13 cellular contexts compared by ENCODE assay signal in the genomic region with DNA sequence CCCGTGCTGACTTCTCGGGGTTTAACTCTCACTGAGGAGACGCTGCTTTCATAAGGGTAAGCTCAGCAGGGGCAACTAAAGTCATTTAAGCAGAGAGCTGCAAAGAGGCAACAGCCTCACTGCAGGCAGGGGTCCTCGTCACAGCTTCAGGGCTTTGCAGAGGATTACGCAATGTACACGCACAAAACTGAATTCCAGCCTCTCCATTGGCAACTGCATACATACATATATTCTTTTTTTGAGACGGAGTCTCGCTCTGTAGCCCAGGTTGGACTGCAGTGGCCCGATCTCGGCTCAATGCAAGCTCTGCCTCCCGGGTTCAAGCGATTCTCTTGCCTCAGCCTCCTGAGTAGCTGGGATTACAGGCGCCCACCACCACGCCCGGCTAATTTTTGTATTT. TPM values are rescaled to one million over a fixed set of nuclear protein-coding genes. Genes with fewer than 3 reads are reported as not detected.
DNase-seq lines count a peak whose midpoint lies in the region; ATAC-seq, FAIRE-seq and TF ChIP-seq lines count a peak whose summit lies in the region.
"Had no signal": no experiment of that assay in that cellular context is flagged by ENCODE, and none has a peak within 500 bp of the region (broad histone marks: within the 10 kb centered on the region; RNA-seq: fewer than 3 reads in every experiment).

No MANE protein-coding gene starts in this region.

- H3K18ac ChIP-seq in trophoblast cell (ENCODE audit: low read length) = no peak overlapping the region

- no peak overlapping the region for H4K12ac ChIP-seq in trophoblast cell (ENCODE audit: low read depth, low read length)

- H4K91ac ChIP-seq in trophoblast cell (ENCODE audit: low read depth, low read length) = no peak overlapping the region

- in situ Hi-C loops in K562 (cut with MboI) = no loop called here

- 0 out of 4 replicates have a peak overlapping the region, but pooled peaks of 1 of the 2 experiments have one; percentile 3 for H3K9ac ChIP-seq in K562 (ENCODE audit: insufficient read depth in 1 of 2, low read depth in 2 of 2, low read length in 2 of 2)
- no peak overlapping the region for H3K9ac ChIP-seq in trophoblast cell (ENCODE audit: low read length)

- H3K4me3 Mint-ChIP-seq in activated CD8-positive, alpha-beta T cell treated with anti-CD3 and anti-CD28 coated beads for 36 hours = no peak overlapping the region
- no peak overlapping the region for H3K4me3 Mint-ChIP-seq in activated CD8-positive, alpha-beta T cell treated with anti-CD3 and anti-CD28 coated beads, Interleukin-2, amount 10 ng/mL, durations not matched to agents 7 days and 5 days
- H3K4me3 Mint-ChIP-seq: stimulated activated memory B cell treated with anti-CD40 and anti-IgM and Interleukin-4, amounts not matched to agents 10 μg/mL and 1 μg/mL and 100 μg/mL, for 72 hours had no signal

- no peak overlapping the region for H2AK5ac ChIP-seq in trophoblast cell (ENCODE audit: low read length)

- H2AFZ ChIP-seq in K562 (ENCODE audit: low read depth, low read length) = no peak overlapping the region
- no peak overlapping the region for H2AFZ ChIP-seq in trophoblast cell (ENCODE audit: insufficient read depth, low read length, poor library complexity)

- H2BK120ac ChIP-seq in trophoblast cell (ENCODE audit: insufficient read depth, low read length, poor library complexity) = no peak overlapping the region

- no peak overlapping the region for H2BK5ac ChIP-seq in trophoblast cell (ENCODE audit: low read depth, low read length, poor library complexity)

- no peaks in the 10 kb centered on the region for H3K9me1 ChIP-seq in K562 (ENCODE audit: control insufficient read depth, insufficient read depth, low read length)

- H3K79me2 ChIP-seq in K562 (ENCODE audit: control insufficient read depth, insufficient read depth, low read length) (peaks cover 81% of the 10 kb centered on the region), trophoblast cell (ENCODE audit: control insufficient read depth, insufficient read depth, low read length, poor library complexity) (peaks cover 12% of the 10 kb centered on the region)

- ATAC-seq in activated CD8-positive, alpha-beta T cell treated with anti-CD3 and anti-CD28 coated beads for 36 hours = no peak
- ATAC-seq in activated CD8-positive, alpha-beta T cell treated with anti-CD3 and anti-CD28 coated beads, Interleukin-2, amount 10 ng/mL, durations not matched to agents 7 days and 5 days = no peak
- ATAC-seq in K562 = no peak
- ATAC-seq: activated naive CD8-positive, alpha-beta T cell treated with anti-CD3 and anti-CD28 coated beads, Interleukin-2, amount 50 U/mL, for 24 hours; stimulated activated memory B cell treated with anti-CD40 and anti-IgM and Interleukin-4, amounts not matched to agents 10 μg/mL and 1 μg/mL and 100 μg/mL, for 72 hours had no signal

- no peaks in the 10 kb centered on the region for H3K9me3 Mint-ChIP-seq in activated CD8-positive, alpha-beta T cell treated with anti-CD3 and anti-CD28 coated beads for 36 hours
- H3K9me3 Mint-ChIP-seq in activated CD8-positive, alpha-beta T cell treated with anti-CD3 and anti-CD28 coated beads, Interleukin-2, amount 10 ng/mL, durations not matched to agents 7 days and 5 days (ENCODE audit: insufficient read depth) = no peaks in the 10 kb centered on the region
- H3K9me3 Mint-ChIP-seq: activated naive CD8-positive, alpha-beta T cell treated with anti-CD3 and anti-CD28 coated beads, Interleukin-2, amount 50 U/mL, for 24 hours; stimulated activated memory B cell treated with anti-CD40 and anti-IgM and Interleukin-4, amounts not matched to agents 10 μg/mL and 1 μg/mL and 100 μg/mL, for 72 hours had no signal

- CTCF ChIA-PET in activated CD8-positive, alpha-beta T cell treated with anti-CD3 and anti-CD28 coated beads for 36 hours (lab: Charles Lee) = interaction anchor here (1.0 to 1.3 kb wide), 3 partner anchors 9 to 87 kb away, joined by 3 to 6 read pairs (median 6); a partner anchor contains a TSS
- CTCF ChIA-PET in activated CD8-positive, alpha-beta T cell treated with anti-CD3 and anti-CD28 coated beads, Interleukin-2, amount 10 ng/mL, durations not matched to agents 7 days and 5 days (lab: Charles Lee) = interaction anchor here (0.8 to 2.1 kb wide), 3 partner anchors 9 to 21 kb away, joined by 3 to 20 read pairs (median 3); no protein-coding TSS in a partner anchor
- CTCF ChIA-PET in K562 (lab: Yijun Ruan, JAX; ENCODE audit: low intra/inter-chr PET ratio) = no interaction called here

- H3K36me3 Mint-ChIP-seq in activated CD8-positive, alpha-beta T cell treated with anti-CD3 and anti-CD28 coated beads for 36 hours (ENCODE audit: low read depth) = peaks cover 18% of the 10 kb centered on the region
- peaks cover 20% of the 10 kb centered on the region for H3K36me3 Mint-ChIP-seq in activated CD8-positive, alpha-beta T cell treated with anti-CD3 and anti-CD28 coated beads, Interleukin-2, amount 10 ng/mL, durations not matched to agents 7 days and 5 days (ENCODE audit: low read depth)

- H3K9me3 ChIP-seq in K562 (replicated peaks; ENCODE audit: control insufficient read depth, insufficient read depth, low read depth, low read length) (no peaks in the 10 kb centered on the region), trophoblast cell (ENCODE audit: insufficient read depth, low read depth, low read length) (no peaks in the 10 kb centered on the region)

- H3K23ac ChIP-seq in trophoblast cell (ENCODE audit: low read length) = no peak overlapping the region

- H3K27ac Mint-ChIP-seq in activated CD8-positive, alpha-beta T cell treated with anti-CD3 and anti-CD28 coated beads for 36 hours = peak overlapping the region; percentile 20
- H3K27ac Mint-ChIP-seq in activated CD8-positive, alpha-beta T cell treated with anti-CD3 and anti-CD28 coated beads, Interleukin-2, amount 10 ng/mL, durations not matched to agents 7 days and 5 days = no peak overlapping the region
- H3K27ac Mint-ChIP-seq: activated naive CD8-positive, alpha-beta T cell treated with anti-CD3 and anti-CD28 coated beads, Interleukin-2, amount 50 U/mL, for 24 hours had no signal

- H3K27ac ChIP-seq in K562 (ENCODE audit: extremely low read depth, low read depth, low read length) (no peak overlapping the region), trophoblast cell (ENCODE audit: low read depth, low read length) (no peak overlapping the region)

- H3K79me1 ChIP-seq in trophoblast cell (ENCODE audit: low read length) = peaks cover 12% of the 10 kb centered on the region

- no peaks in the 10 kb centered on the region for H3K27me3 Mint-ChIP-seq in activated CD8-positive, alpha-beta T cell treated with anti-CD3 and anti-CD28 coated beads for 36 hours
- H3K27me3 Mint-ChIP-seq in activated CD8-positive, alpha-beta T cell treated with anti-CD3 and anti-CD28 coated beads, Interleukin-2, amount 10 ng/mL, durations not matched to agents 7 days and 5 days (ENCODE audit: low read depth) = no peaks in the 10 kb centered on the region
- H3K27me3 Mint-ChIP-seq: activated naive CD8-positive, alpha-beta T cell treated with anti-CD3 and anti-CD28 coated beads, Interleukin-2, amount 50 U/mL, for 24 hours; CD4-positive, CD25-positive, alpha-beta regulatory T cell; stimulated activated memory B cell treated with anti-CD40 and anti-IgM and Interleukin-4, amounts not matched to agents 10 μg/mL and 1 μg/mL and 100 μg/mL, for 72 hours had no signal

- intact Hi-C loops in activated CD8-positive, alpha-beta T cell treated with anti-CD3 and anti-CD28 coated beads for 36 hours (cut with micrococcal nuclease) = no loop called here
- intact Hi-C loops in K562 (cut with micrococcal nuclease) = no loop called here

- H3K36me3 ChIP-seq in K562 (ENCODE audit: control insufficient read depth, insufficient read depth, low read length) (peaks cover 9% of the 10 kb centered on the region; the same call in 1 of the 3 replicates), trophoblast cell (ENCODE audit: control insufficient read depth in 1 of 2, insufficient read depth in 2 of 2, low read length in 2 of 2) (peaks cover 0 to under 1% of the 10 kb centered on the region in 2 experiments)

- no peak overlapping the region for H2BK12ac ChIP-seq in trophoblast cell (ENCODE audit: low read length)

- H4K8ac ChIP-seq in trophoblast cell (ENCODE audit: low read depth, low read length) = no peak overlapping the region

- TF ChIP-seq POLR2A in K562 (conservative IDR thresholded peaks at IDR 0.05) = no peak

- H3K4me3 ChIP-seq in K562 (no peak overlapping the region), trophoblast cell (ENCODE audit: low read depth, low read length) (no peak overlapping the region)

- TF ChIP-seq EP300 in K562 (IDR thresholded peaks at IDR 0.05; ENCODE audit: low read length) = no peak

- 84% methylated on average over 15 of the region's 15 CpGs for WGBS in K562 (ENCODE audit: insufficient coverage, low coverage, missing lambda C conversion rate)
- no CpG with 5 or more reads among the region's 15 CpGs for WGBS in trophoblast cell (ENCODE audit: extremely low coverage, insufficient coverage, insufficient read length)

- no peaks in the 10 kb centered on the region for H4K20me1 ChIP-seq in K562 (replicated peaks; ENCODE audit: control insufficient read depth, insufficient read depth, low read length)

- H3K27me3 ChIP-seq in K562 (ENCODE audit: control insufficient read depth in 2 of 2, insufficient read depth in 2 of 2, low read length in 2 of 2) = no peaks in the 10 kb centered on the region
- no peaks in the 10 kb centered on the region for H3K27me3 ChIP-seq in trophoblast cell (ENCODE audit: insufficient read depth, low read length)

- DNase-seq in activated CD8-positive, alpha-beta T cell treated with anti-CD3 and anti-CD28 coated beads for 36 hours = no peak
- DNase-seq in activated CD8-positive, alpha-beta T cell treated with anti-CD3 and anti-CD28 coated beads, Interleukin-2, amount 10 ng/mL, durations not matched to agents 7 days and 5 days = no peak
- DNase-seq in Kasumi-1 (lab: John Stamatoyannopoulos, UW) (peak; percentile 54 to 56), K562 (ENCODE audit: extremely low read depth in 1 of 4, low spot score in 3 of 4) (peak in 1 of 4 experiments; percentile 28), trophoblast cell (peak; percentile 70 to 83), NCI-H748 treated with DMSO at 0.1 percent for 48 hours (lab: John Stamatoyannopoulos, UW) (no peak), GF-D8 (lab: John Stamatoyannopoulos, UW) (no peak), GM19240 (ENCODE audit: insufficient read length, low spot score) (no peak)
- DNase-seq: activated naive CD8-positive, alpha-beta T cell treated with anti-CD3 and anti-CD28 coated beads, Interleukin-2, amount 50 U/mL, for 24 hours; CD4-positive, CD25-positive, alpha-beta regulatory T cell; NCI-H146; stimulated activated CD4-positive, alpha-beta T cell treated with anti-CD3 and anti-CD28 coated beads, Interleukin-15, amount 100 ng/mL, for 24 hours had no signal

- FAIRE-seq in K562 (lab: Jason Lieb, UNC) = no peak

- POLR2A ChIA-PET in activated CD8-positive, alpha-beta T cell treated with anti-CD3 and anti-CD28 coated beads for 36 hours (lab: Charles Lee) = interaction anchor here (1.4 to 1.5 kb wide), 2 partner anchors 34 to 70 kb away, joined by 3 to 7 read pairs; a partner anchor contains a TSS
- POLR2A ChIA-PET in activated CD8-positive, alpha-beta T cell treated with anti-CD3 and anti-CD28 coated beads, Interleukin-2, amount 10 ng/mL, durations not matched to agents 7 days and 5 days (lab: Charles Lee) = interaction anchor here (1.1 to 1.4 kb wide), 2 partner anchors 17 to 103 kb away, joined by 3 read pairs; no protein-coding TSS in a partner anchor
- POLR2A ChIA-PET in K562 (lab: Yijun Ruan, JAX) = interaction anchor here (0.6 to 1.6 kb wide), 6 partner anchors 8 to 484 kb away, joined by 3 read pairs; no protein-coding TSS in a partner anchor

- no peak for TF ChIP-seq CTCF in activated CD8-positive, alpha-beta T cell treated with anti-CD3 and anti-CD28 coated beads for 36 hours (IDR thresholded peaks at IDR 0.05)
- no peak for TF ChIP-seq CTCF in K562 (IDR thresholded peaks at IDR 0.05 in 2 of 3, conservative IDR thresholded peaks at IDR 0.05 in 1 of 3; ENCODE audit: insufficient read depth in 2 of 3, low read depth in 1 of 3, low read length in 3 of 3)

- no peak overlapping the region for H3K4ac ChIP-seq in trophoblast cell (ENCODE audit: low read depth, low read length)

- H3K4me1 ChIP-seq in K562 (replicated peaks in 1 of 2; ENCODE audit: control insufficient read depth in 2 of 2, insufficient read depth in 2 of 2, low read length in 2 of 2) (peaks cover 7 to 44% of the 10 kb centered on the region in 2 experiments; a peak in 4 of 5 replicates), trophoblast cell (ENCODE audit: control insufficient read depth in 1 of 2, insufficient read depth in 2 of 2, low read length in 2 of 2) (peaks cover 12 to 29% of the 10 kb centered on the region in 2 experiments)

- H3K4me1 Mint-ChIP-seq in activated CD8-positive, alpha-beta T cell treated with anti-CD3 and anti-CD28 coated beads for 36 hours (ENCODE audit: low read depth) = peaks cover 29% of the 10 kb centered on the region
- H3K4me1 Mint-ChIP-seq in activated CD8-positive, alpha-beta T cell treated with anti-CD3 and anti-CD28 coated beads, Interleukin-2, amount 10 ng/mL, durations not matched to agents 7 days and 5 days (ENCODE audit: low read depth) = peaks cover 20% of the 10 kb centered on the region

- no peak for TF ChIP-seq RAD21 in K562 (CRISPR knock-in tag; conservative IDR thresholded peaks at IDR 0.05 in 1 of 2, IDR thresholded peaks at IDR 0.05 in 1 of 2)

- no peak overlapping the region for H3K4me2 ChIP-seq in K562 (ENCODE audit: insufficient read depth, low read length)
- no peak overlapping the region for H3K4me2 ChIP-seq in trophoblast cell (ENCODE audit: low read length)

- no TSS peak for BruUV-seq in K562 (replicated peaks; lab: Mats Ljungman, UMichigan)

- no peak overlapping the region for H3K14ac ChIP-seq in trophoblast cell (ENCODE audit: low read length)

RNA-seq across cellular contexts. Expression of a gene that starts 2.4 kb away (rescaled TPM):
- total RNA-seq in activated CD8-positive, alpha-beta T cell treated with anti-CD3 and anti-CD28 coated beads for 36 hours = 10 to 100 TPM; 16.2 to 16.3 TPM
- total RNA-seq in activated CD8-positive, alpha-beta T cell treated with anti-CD3 and anti-CD28 coated beads, Interleukin-2, amount 10 ng/mL, durations not matched to agents 7 days and 5 days = 10 to 100 TPM; 16.2 TPM
- 8.8 and 18.6 TPM in 2 replicates for total RNA-seq in K562 (2011; cell fraction: chromatin; rRNA removed; ENCODE audit: low replicate concordance)
- 13.2 and 13.8 TPM in 2 replicates for total RNA-seq in K562 (2011; cell fraction: nucleolus; rRNA removed)
- total RNA-seq in K562 (2011; cell fraction: nucleoplasm; rRNA removed) = 10.0 and 10.4 TPM in 2 replicates
- total RNA-seq in K562 (2014; rRNA removed) (10.2 and 11.5 TPM in 2 replicates), K562 (2014; rRNA removed; fragmentation: Illumina TruSeq; extraction: Trizol) (2.6 and 2.8 TPM in 2 replicates), K562 (2015; rRNA removed; fragmentation: Illumina TruSeq; extraction: Trizol) (5.2 and 5.5 TPM in 2 replicates), K562 (2021) (11.5 and 13.9 TPM in 2 replicates)
- polyA plus RNA-seq in K562 (2011; rRNA removed) (7.4 and 8.1 TPM in 2 replicates), K562 (2014; fragmentation: Illumina TruSeq; extraction: Trizol) (6.3 and 8.8 TPM in 2 replicates), K562 (2014; fragmentation: Nextera tagmentation; extraction: Ambion mirVana) (under 1 TPM; 0.03 to 0.08 TPM), K562 (2014; rRNA removed) (8.4 and 8.5 TPM in 2 replicates)
- 8.1 and 14.6 TPM in 2 replicates for polyA plus RNA-seq in K562 (2011; cell fraction: cytosol; rRNA removed)
- polyA plus RNA-seq in K562 (2011; cell fraction: nucleus; rRNA removed) = 18.5 and 27.6 TPM in 2 replicates
- polyA plus RNA-seq in K562 (2012) = 8.0 and 9.6 TPM in 2 replicates
- 3.0 and 4.5 TPM in 2 replicates for polyA minus RNA-seq in K562 (2011; rRNA and poly(A)+ RNA removed)
- 6.2 and 7.3 TPM in 2 replicates for polyA minus RNA-seq in K562 (2011; cell fraction: cytosol; rRNA and poly(A)+ RNA removed)
- polyA minus RNA-seq in K562 (2011; cell fraction: nucleus; rRNA and poly(A)+ RNA removed) = 4.3 and 4.4 TPM in 2 replicates
- polyA plus RNA-seq in trophoblast cell (2013) = 12.3 and 13.4 TPM in 2 replicates

RNA-seq across cellular contexts. Expression of a gene that starts 28.7 kb away (rescaled TPM):
- 10 to 100 TPM; 17.8 to 18.4 TPM for total RNA-seq in activated CD8-positive, alpha-beta T cell treated with anti-CD3 and anti-CD28 coated beads for 36 hours
- total RNA-seq in activated CD8-positive, alpha-beta T cell treated with anti-CD3 and anti-CD28 coated beads, Interleukin-2, amount 10 ng/mL, durations not matched to agents 7 days and 5 days = 10 to 100 TPM; 13.1 to 13.3 TPM
- total RNA-seq in K562 (2011; cell fraction: chromatin; rRNA removed; ENCODE audit: low replicate concordance) = 14.9 and 42.3 TPM in 2 replicates
- 45.7 and 51.0 TPM in 2 replicates for total RNA-seq in K562 (2011; cell fraction: nucleolus; rRNA removed)
- total RNA-seq in K562 (2011; cell fraction: nucleoplasm; rRNA removed) = 22.8 and 23.8 TPM in 2 replicates
- total RNA-seq in K562 (2014; rRNA removed) (65.6 and 79.2 TPM in 2 replicates), K562 (2014; rRNA removed; fragmentation: Illumina TruSeq; extraction: Trizol) (6.8 and 8.8 TPM in 2 replicates), K562 (2015; rRNA removed; fragmentation: Illumina TruSeq; extraction: Trizol) (29.4 and 29.9 TPM in 2 replicates), K562 (2021) (50.2 and 52.4 TPM in 2 replicates)
- polyA plus RNA-seq in K562 (2011; rRNA removed) (30.9 and 37.6 TPM in 2 replicates), K562 (2014; fragmentation: Illumina TruSeq; extraction: Trizol) (20.3 and 36.0 TPM in 2 replicates), K562 (2014; fragmentation: Nextera tagmentation; extraction: Ambion mirVana) (under 1 TPM; 0.70 to 0.85 TPM), K562 (2014; rRNA removed) (58.0 and 60.2 TPM in 2 replicates)
- polyA plus RNA-seq in K562 (2011; cell fraction: cytosol; rRNA removed) = 51.3 and 126 TPM in 2 replicates
- polyA plus RNA-seq in K562 (2011; cell fraction: nucleus; rRNA removed) = 98.8 and 152 TPM in 2 replicates
- polyA plus RNA-seq in K562 (2012) = 20.9 and 32.0 TPM in 2 replicates
- 4.9 and 7.8 TPM in 2 replicates for polyA minus RNA-seq in K562 (2011; rRNA and poly(A)+ RNA removed)
- 17.1 and 19.4 TPM in 2 replicates for polyA minus RNA-seq in K562 (2011; cell fraction: cytosol; rRNA and poly(A)+ RNA removed)
- 7.1 and 9.2 TPM in 2 replicates for polyA minus RNA-seq in K562 (2011; cell fraction: nucleus; rRNA and poly(A)+ RNA removed)
- polyA plus RNA-seq in trophoblast cell (2013) = 3.6 and 3.8 TPM in 2 replicates

RNA-seq across cellular contexts. Expression of a gene that starts 33.6 kb away (rescaled TPM):
- total RNA-seq in activated CD8-positive, alpha-beta T cell treated with anti-CD3 and anti-CD28 coated beads for 36 hours = 10 to 100 TPM; 37.4 to 39.1 TPM
- 10 to 100 TPM; 49.8 to 54.3 TPM for total RNA-seq in activated CD8-positive, alpha-beta T cell treated with anti-CD3 and anti-CD28 coated beads, Interleukin-2, amount 10 ng/mL, durations not matched to agents 7 days and 5 days
- total RNA-seq in K562 (2011; cell fraction: chromatin; rRNA removed; ENCODE audit: low replicate concordance) = 274 and 684 TPM in 2 replicates
- total RNA-seq in K562 (2011; cell fraction: nucleolus; rRNA removed) = 188 TPM in 2 replicates
- total RNA-seq in K562 (2011; cell fraction: nucleoplasm; rRNA removed) = 175 and 176 TPM in 2 replicates
- total RNA-seq in K562 (2014; rRNA removed) = 27.7 and 32.0 TPM in 2 replicates
- 11.3 and 12.0 TPM in 2 replicates for total RNA-seq in K562 (2014; rRNA removed; fragmentation: Illumina TruSeq; extraction: Trizol)
- 14.0 and 15.4 TPM in 2 replicates for total RNA-seq in K562 (2015; rRNA removed; fragmentation: Illumina TruSeq; extraction: Trizol)
- 53.1 and 61.0 TPM in 2 replicates for total RNA-seq in K562 (2021)
- polyA plus RNA-seq in K562 (2011; rRNA removed) = 25.2 and 34.3 TPM in 2 replicates
- polyA plus RNA-seq in K562 (2011; cell fraction: cytosol; rRNA removed) = 10.0 and 23.6 TPM in 2 replicates
- 238 and 368 TPM in 2 replicates for polyA plus RNA-seq in K562 (2011; cell fraction: nucleus; rRNA removed)
- polyA plus RNA-seq in K562 (2012) = 10.8 and 25.1 TPM in 2 replicates
- polyA plus RNA-seq in K562 (2014; fragmentation: Illumina TruSeq; extraction: Trizol) = 17.9 and 20.1 TPM in 2 replicates
- under 1 TPM; 0.36 to 0.45 TPM for polyA plus RNA-seq in K562 (2014; fragmentation: Nextera tagmentation; extraction: Ambion mirVana)
- polyA plus RNA-seq in K562 (2014; rRNA removed) = 31.8 and 35.7 TPM in 2 replicates
- 48.3 and 49.0 TPM in 2 replicates for polyA minus RNA-seq in K562 (2011; rRNA and poly(A)+ RNA removed)
- polyA minus RNA-seq in K562 (2011; cell fraction: cytosol; rRNA and poly(A)+ RNA removed) = 14.8 and 14.9 TPM in 2 replicates
- 63.7 and 84.3 TPM in 2 replicates for polyA minus RNA-seq in K562 (2011; cell fraction: nucleus; rRNA and poly(A)+ RNA removed)
- 9.9 and 10.1 TPM in 2 replicates for polyA plus RNA-seq in trophoblast cell (2013)

RNA-seq across cellular contexts. Expression of a gene that starts 50.4 kb away (rescaled TPM):
- total RNA-seq in activated CD8-positive, alpha-beta T cell treated with anti-CD3 and anti-CD28 coated beads for 36 hours = 10 to 100 TPM; 14.3 to 17.6 TPM
- 100 to 1,000 TPM in 1 of 2 experiments, 10 to 100 TPM in 1; 99.1 to 102 TPM for total RNA-seq in activated CD8-positive, alpha-beta T cell treated with anti-CD3 and anti-CD28 coated beads, Interleukin-2, amount 10 ng/mL, durations not matched to agents 7 days and 5 days
- total RNA-seq in K562 (2011; cell fraction: chromatin; rRNA removed; ENCODE audit: low replicate concordance) = 12.0 and 57.7 TPM in 2 replicates
- total RNA-seq in K562 (2011; cell fraction: nucleolus; rRNA removed) = 46.8 and 60.9 TPM in 2 replicates
- 17.9 and 18.1 TPM in 2 replicates for total RNA-seq in K562 (2011; cell fraction: nucleoplasm; rRNA removed)
- 5.0 and 5.9 TPM in 2 replicates for total RNA-seq in K562 (2014; rRNA removed)
- total RNA-seq in K562 (2014; rRNA removed; fragmentation: Illumina TruSeq; extraction: Trizol) = 0.26 and 0.69 TPM in 2 replicates
- total RNA-seq in K562 (2015; rRNA removed; fragmentation: Illumina TruSeq; extraction: Trizol) = 2.4 and 3.5 TPM in 2 replicates
- 7.8 and 9.1 TPM in 2 replicates for total RNA-seq in K562 (2021)
- 3.3 and 3.5 TPM in 2 replicates for polyA plus RNA-seq in K562 (2011; rRNA removed)
- polyA plus RNA-seq in K562 (2011; cell fraction: cytosol; rRNA removed) = 1.7 and 5.6 TPM in 2 replicates
- polyA plus RNA-seq in K562 (2011; cell fraction: nucleus; rRNA removed) = 8.9 and 19.2 TPM in 2 replicates
- polyA plus RNA-seq in K562 (2012) = 4.9 and 15.0 TPM in 2 replicates
- polyA plus RNA-seq in K562 (2014; fragmentation: Illumina TruSeq; extraction: Trizol) = 2.3 and 3.5 TPM in 2 replicates
- polyA plus RNA-seq in K562 (2014; fragmentation: Nextera tagmentation; extraction: Ambion mirVana) = under 1 TPM in 1 of 2 experiments, not detected in 1; 0.03 TPM
- polyA plus RNA-seq in K562 (2014; rRNA removed) = 2.8 and 5.0 TPM in 2 replicates
- 2.3 and 6.2 TPM in 2 replicates for polyA minus RNA-seq in K562 (2011; rRNA and poly(A)+ RNA removed)
- 7.4 and 13.1 TPM in 2 replicates for polyA minus RNA-seq in K562 (2011; cell fraction: cytosol; rRNA and poly(A)+ RNA removed)
- polyA minus RNA-seq in K562 (2011; cell fraction: nucleus; rRNA and poly(A)+ RNA removed) = 15.1 and 18.3 TPM in 2 replicates
- polyA plus RNA-seq in trophoblast cell (2013) = 8.7 and 9.1 TPM in 2 replicates

Comparison
In these comparisons a context has a peak if more than half of its experiments do, and no peak if none do; other contexts are left out.
1. DNase-seq: peak in Kasumi-1 (2 of 2) and trophoblast cell (2 of 2); none in activated CD8-positive, alpha-beta T cell treated with anti-CD3 and anti-CD28 coated beads for 36 hours (single experiment), activated CD8-positive, alpha-beta T cell treated with anti-CD3 and anti-CD28 coated beads, Interleukin-2, amount 10 ng/mL, durations not matched to agents 7 days and 5 days (single experiment), NCI-H748 treated with DMSO at 0.1 percent for 48 hours (single experiment), GF-D8 (single experiment) and GM19240 (single experiment).